8 cellular contexts compared by ENCODE assay signal in genomic region chr6:27517928-27518787, GRCh38. TPM values are rescaled to one million over a fixed set of nuclear protein-coding genes. Genes with fewer than 3 reads are reported as not detected.
DNase-seq lines count a peak whose midpoint lies in the region; ATAC-seq lines count a peak whose summit lies in the region.

No MANE protein-coding gene starts in this region.

- DNase-seq in A172 (ENCODE audit: low spot score) (peak; percentile 20), NOMO-1 treated with dmso at 0.1 percent for 144 hours (lab: John Stamatoyannopoulos, UW; ENCODE audit: unreplicated experiment) (peak; percentile 31), cerebellum (ENCODE audit: low spot score) (peak; percentile 50), hepatic stellate cell (ENCODE audit: low spot score) (no peak)

- H3K4me1 ChIP-seq in mucosa of stomach (ENCODE audit: control insufficient read depth, insufficient read depth, low read length): no peaks in the 10 kb centered on the region

- no peaks in the 10 kb centered on the region for H3K9me3 ChIP-seq in mucosa of stomach (ENCODE audit: control insufficient read depth, low read length)

- peaks cover 24% of the 10 kb centered on the region for H3K27me3 ChIP-seq in mucosa of stomach (ENCODE audit: control insufficient read depth, insufficient read depth, low read length)

- H3K4me3 ChIP-seq in mucosa of stomach (ENCODE audit: low read length): peak overlapping the region; percentile 69

- H3K9ac ChIP-seq in mucosa of stomach (ENCODE audit: low read length): peak overlapping the region; percentile 81

- ATAC-seq in GM19351 (IDR thresholded peaks at IDR 0.05; ENCODE audit: unreplicated experiment) (peak; percentile 9), HG03280 (IDR thresholded peaks at IDR 0.05; ENCODE audit: unreplicated experiment) (no peak), GM21717 (IDR thresholded peaks at IDR 0.05; ENCODE audit: unreplicated experiment) (no peak)

- H3K36me3 ChIP-seq in mucosa of stomach (ENCODE audit: control insufficient read depth, insufficient read depth, low read length): no peaks in the 10 kb centered on the region

RNA-seq across cellular contexts. Expression of gene ZNF184, which starts 45.3 kb away (rescaled TPM):
- total RNA-seq in A172 (2014; rRNA removed; shearing (Covaris generic)): 11.8 and 14.2 TPM in 2 replicates
- total RNA-seq in cerebellum: 16.3 TPM
